Comparison of ENCODE assay signal across 8 cellular contexts in genomic region chr12:96249196-96250118, GRCh38. TPM values are rescaled to one million over a fixed set of nuclear protein-coding genes. Genes with fewer than 3 reads are reported as not detected.
DNase-seq lines count a peak whose midpoint lies in the region; ATAC-seq, FAIRE-seq and TF ChIP-seq lines count a peak whose summit lies in the region.
"Had no signal": no experiment of that assay in that cellular context is flagged by ENCODE, and none has a peak within 500 bp of the region (broad histone marks: within the 10 kb centered on the region; RNA-seq: fewer than 3 reads in every experiment).

No MANE protein-coding gene starts in this region.

- no peak overlapping the region for H3K4me3 Mint-ChIP-seq in activated naive CD8-positive, alpha-beta T cell treated with anti-CD3 and anti-CD28 coated beads, Interleukin-2, amount 50 U/mL, for 24 hours
- H3K4me3 Mint-ChIP-seq in immature natural killer cell: peak overlapping the region in 2 of 5 donors; percentile 34 to 46
- H3K4me3 Mint-ChIP-seq in stimulated activated effector memory CD8-positive, alpha-beta T cell treated with anti-CD3 and anti-CD28 coated beads, Interleukin-12 subunit alpha, Interleukin-12 subunit beta, amount 100 ng/mL, for 72 hours: no peak overlapping the region

- H3K27ac Mint-ChIP-seq in activated naive CD8-positive, alpha-beta T cell treated with anti-CD3 and anti-CD28 coated beads, Interleukin-2, amount 50 U/mL, for 24 hours: peak overlapping the region; percentile 48
- peak overlapping the region; percentile 60 to 92 (median 77) for H3K27ac Mint-ChIP-seq in immature natural killer cell
- H3K27ac Mint-ChIP-seq in stimulated activated effector memory CD8-positive, alpha-beta T cell treated with anti-CD3 and anti-CD28 coated beads, Interleukin-12 subunit alpha, Interleukin-12 subunit beta, amount 100 ng/mL, for 72 hours: peak overlapping the region; percentile 96

- H3K27me3 Mint-ChIP-seq in activated naive CD8-positive, alpha-beta T cell treated with anti-CD3 and anti-CD28 coated beads, Interleukin-2, amount 50 U/mL, for 24 hours: no peaks in the 10 kb centered on the region
- H3K27me3 Mint-ChIP-seq in immature natural killer cell (ENCODE audit: low read depth in 3 of 3): peaks cover 5 to 20% (median 6%) of the 10 kb centered on the region in 3 donors

- DNase-seq in NCI-H2107 (lab: John Stamatoyannopoulos, UW): peak; percentile 42
- DNase-seq in activated naive CD8-positive, alpha-beta T cell treated with anti-CD3 and anti-CD28 coated beads, Interleukin-2, amount 50 U/mL, for 24 hours: no peak
- DNase-seq in immature natural killer cell: no peak
- no peak for DNase-seq in stimulated activated effector memory CD8-positive, alpha-beta T cell treated with anti-CD3 and anti-CD28 coated beads, Interleukin-12 subunit alpha, Interleukin-12 subunit beta, amount 100 ng/mL, for 72 hours (ENCODE audit: low spot score in 2 of 2)
- no peak for DNase-seq in HPDE6-E6E7 (ENCODE audit: extremely low spot score)
- no peak for DNase-seq in GM12892 (ENCODE audit: insufficient read length)
- DNase-seq: activated CD4-positive, alpha-beta T cell treated with anti-CD3 and anti-CD28 coated beads, Interleukin-2, amount 50 U/mL, for 4 hours had no signal

- no peak for TF ChIP-seq POLR2A in GM12892 (IDR thresholded peaks at IDR 0.05; ENCODE audit: low read depth, low read length)

- peaks cover 12% of the 10 kb centered on the region for H3K4me1 Mint-ChIP-seq in activated naive CD8-positive, alpha-beta T cell treated with anti-CD3 and anti-CD28 coated beads, Interleukin-2, amount 50 U/mL, for 24 hours
- H3K4me1 Mint-ChIP-seq in immature natural killer cell: peaks cover 47 to 60% of the 10 kb centered on the region in 2 donors
- peaks cover 48% of the 10 kb centered on the region for H3K4me1 Mint-ChIP-seq in stimulated activated effector memory CD8-positive, alpha-beta T cell treated with anti-CD3 and anti-CD28 coated beads, Interleukin-12 subunit alpha, Interleukin-12 subunit beta, amount 100 ng/mL, for 72 hours

- ATAC-seq in activated naive CD8-positive, alpha-beta T cell treated with anti-CD3 and anti-CD28 coated beads, Interleukin-2, amount 50 U/mL, for 24 hours: no peak
- ATAC-seq in stimulated activated effector memory CD8-positive, alpha-beta T cell treated with anti-CD3 and anti-CD28 coated beads, Interleukin-12 subunit alpha, Interleukin-12 subunit beta, amount 100 ng/mL, for 72 hours: peak; percentile 66
- no peak for ATAC-seq in GM18858 (IDR thresholded peaks at IDR 0.05; ENCODE audit: unreplicated experiment)

- no peak for FAIRE-seq in GM12892 (lab: Jason Lieb, UNC)

- H3K36me3 Mint-ChIP-seq in activated naive CD8-positive, alpha-beta T cell treated with anti-CD3 and anti-CD28 coated beads, Interleukin-2, amount 50 U/mL, for 24 hours (ENCODE audit: low read depth): peaks cover 47% of the 10 kb centered on the region
- H3K36me3 Mint-ChIP-seq in immature natural killer cell: peaks cover 21 to 40% (median 28%) of the 10 kb centered on the region in 3 donors
- H3K36me3 Mint-ChIP-seq in stimulated activated effector memory CD8-positive, alpha-beta T cell treated with anti-CD3 and anti-CD28 coated beads, Interleukin-12 subunit alpha, Interleukin-12 subunit beta, amount 100 ng/mL, for 72 hours: peaks cover 6% of the 10 kb centered on the region

- H3K9me3 Mint-ChIP-seq in activated naive CD8-positive, alpha-beta T cell treated with anti-CD3 and anti-CD28 coated beads, Interleukin-2, amount 50 U/mL, for 24 hours: no peaks in the 10 kb centered on the region
- no peaks in the 10 kb centered on the region for H3K9me3 Mint-ChIP-seq in immature natural killer cell
- no peaks in the 10 kb centered on the region for H3K9me3 Mint-ChIP-seq in stimulated activated effector memory CD8-positive, alpha-beta T cell treated with anti-CD3 and anti-CD28 coated beads, Interleukin-12 subunit alpha, Interleukin-12 subunit beta, amount 100 ng/mL, for 72 hours

RNA-seq across cellular contexts. Expression of gene ELK3, which starts 55.3 kb away (rescaled TPM):
- 10 to 100 TPM in 1 of 3 donors, 1 to 10 TPM in 2; 4.7 to 21.7 (median 6.9) TPM for polyA plus RNA-seq in immature natural killer cell
- 3.0 TPM for polyA plus RNA-seq in GM12892 (2012; ENCODE audit: missing spikeins)
